In genomic region chr7:28533731-28534531, GRCh38 we compare ENCODE assay signal across 1 cellular context.
TF ChIP-seq lines count a peak whose summit lies in the region.

No MANE protein-coding gene starts in this region.

TF ChIP-seq in GM12878, 131 proteins besides CTCF, POLR2A, EP300 and RAD21 (continued from another document):
- TF ChIP-seq, protein P1, sequence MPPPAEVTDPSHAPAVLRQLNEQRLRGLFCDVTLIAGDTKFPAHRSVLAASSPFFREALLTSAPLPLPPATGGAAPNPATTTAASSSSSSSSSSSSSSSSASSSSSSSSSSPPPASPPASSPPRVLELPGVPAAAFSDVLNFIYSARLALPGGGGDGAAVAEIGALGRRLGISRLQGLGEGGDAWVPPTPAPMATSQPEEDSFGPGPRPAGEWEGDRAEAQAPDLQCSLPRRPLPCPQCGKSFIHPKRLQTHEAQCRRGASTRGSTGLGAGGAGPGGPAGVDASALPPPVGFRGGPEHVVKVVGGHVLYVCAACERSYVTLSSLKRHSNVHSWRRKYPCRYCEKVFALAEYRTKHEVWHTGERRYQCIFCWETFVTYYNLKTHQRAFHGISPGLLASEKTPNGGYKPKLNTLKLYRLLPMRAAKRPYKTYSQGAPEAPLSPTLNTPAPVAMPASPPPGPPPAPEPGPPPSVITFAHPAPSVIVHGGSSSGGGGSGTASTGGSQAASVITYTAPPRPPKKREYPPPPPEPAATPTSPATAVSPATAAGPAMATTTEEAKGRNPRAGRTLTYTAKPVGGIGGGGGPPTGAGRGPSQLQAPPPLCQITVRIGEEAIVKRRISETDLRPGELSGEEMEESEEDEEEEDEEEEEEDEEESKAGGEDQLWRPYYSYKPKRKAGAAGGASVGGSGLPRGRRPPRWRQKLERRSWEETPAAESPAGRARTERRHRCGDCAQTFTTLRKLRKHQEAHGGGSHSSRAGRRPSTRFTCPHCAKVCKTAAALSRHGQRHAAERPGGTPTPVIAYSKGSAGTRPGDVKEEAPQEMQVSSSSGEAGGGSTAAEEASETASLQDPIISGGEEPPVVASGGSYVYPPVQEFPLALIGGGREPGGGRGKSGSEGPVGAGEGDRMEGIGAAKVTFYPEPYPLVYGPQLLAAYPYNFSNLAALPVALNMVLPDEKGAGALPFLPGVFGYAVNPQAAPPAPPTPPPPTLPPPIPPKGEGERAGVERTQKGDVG (CRISPR knock-in tag; IDR thresholded peaks at IDR 0.05): no peak
- TF ChIP-seq CBFB (IDR thresholded peaks at IDR 0.05; ENCODE audit: low read depth): no peak
- TF ChIP-seq EED (IDR thresholded peaks at IDR 0.05; ENCODE audit: low read depth): peak; percentile 80
- no peak for TF ChIP-seq ATF2 (IDR thresholded peaks at IDR 0.05; ENCODE audit: low read length)
- TF ChIP-seq TBL1XR1 (IDR thresholded peaks at IDR 0.05; ENCODE audit: low read depth, low read length): no peak
- TF ChIP-seq MYC (IDR thresholded peaks at IDR 0.05; ENCODE audit: insufficient read depth, insufficient read length, insufficient replicate concordance, low read length, severe bottlenecking): no peak
- no peak for TF ChIP-seq BCLAF1 (IDR thresholded peaks at IDR 0.05)
- TF ChIP-seq, protein P2, sequence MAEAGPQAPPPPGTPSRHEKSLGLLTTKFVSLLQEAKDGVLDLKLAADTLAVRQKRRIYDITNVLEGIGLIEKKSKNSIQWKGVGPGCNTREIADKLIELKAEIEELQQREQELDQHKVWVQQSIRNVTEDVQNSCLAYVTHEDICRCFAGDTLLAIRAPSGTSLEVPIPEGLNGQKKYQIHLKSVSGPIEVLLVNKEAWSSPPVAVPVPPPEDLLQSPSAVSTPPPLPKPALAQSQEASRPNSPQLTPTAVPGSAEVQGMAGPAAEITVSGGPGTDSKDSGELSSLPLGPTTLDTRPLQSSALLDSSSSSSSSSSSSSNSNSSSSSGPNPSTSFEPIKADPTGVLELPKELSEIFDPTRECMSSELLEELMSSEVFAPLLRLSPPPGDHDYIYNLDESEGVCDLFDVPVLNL (IDR thresholded peaks at IDR 0.05; ENCODE audit: low read depth, low read length): no peak
- TF ChIP-seq ZBED1 (IDR thresholded peaks at IDR 0.05; ENCODE audit: borderline replicate concordance): 0 out of 2 replicates have a peak, but pooled peaks have one; percentile 18
- no peak for TF ChIP-seq YY1 (IDR thresholded peaks at IDR 0.05; ENCODE audit: low read depth, low read length)
- TF ChIP-seq HSF1 (IDR thresholded peaks at IDR 0.05; ENCODE audit: low read depth, low read length): no peak
- no peak for TF ChIP-seq NRF1 (conservative IDR thresholded peaks at IDR 0.05; ENCODE audit: low read depth, low read length)
